In the genomic region with DNA sequence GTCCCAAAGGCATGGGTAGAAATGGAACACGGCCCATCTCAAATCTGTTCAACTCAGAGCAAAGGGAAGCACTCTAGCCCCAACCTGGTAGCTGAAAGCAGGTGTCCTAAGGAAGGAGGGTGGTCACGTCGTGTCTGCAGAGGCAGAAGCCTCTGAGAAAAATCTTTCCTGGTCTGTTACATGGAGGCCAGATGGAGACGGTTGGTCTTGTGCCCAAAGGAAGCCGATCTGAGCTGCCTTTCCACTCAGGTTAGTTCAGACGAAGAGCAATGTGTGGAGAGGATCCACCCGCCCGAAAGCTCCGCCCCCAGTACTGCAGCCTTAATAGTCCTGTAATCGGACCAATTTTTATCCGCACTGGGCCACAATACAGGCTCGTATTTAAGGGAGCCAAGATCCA, we compare ENCODE assay signal across 22 cellular contexts.
"Had no signal": no experiment of that assay in that cellular context is flagged by ENCODE, and none has a peak within 500 bp of the region (broad histone marks: within the 10 kb centered on the region; RNA-seq: fewer than 3 reads in every experiment).

No MANE protein-coding gene starts in this region.

- H3K4me1 ChIP-seq: SJCRH30 had no signal

- H3K27me3 ChIP-seq: brain microvascular endothelial cell, SJCRH30 had no signal

- H3K27ac ChIP-seq: brain microvascular endothelial cell, SJCRH30, WERI-Rb-1 had no signal

- H3K4me3 ChIP-seq: SJCRH30 had no signal

- DNase-seq: activated CD4-positive, alpha-beta T cell treated with anti-CD3 and anti-CD28 coated beads for 4 hours; activated CD8-positive, alpha-beta memory T cell treated with anti-CD3 and anti-CD28 coated beads, Interleukin-2, amount 50 U/mL, for 4 hours; activated CD8-positive, alpha-beta T cell treated with anti-CD3 and anti-CD28 coated beads for 36 hours; activated gamma-delta T cell treated with Interleukin-2 at 50 U/mL for 16 hours; activated naive CD4-positive, alpha-beta T cell treated with anti-CD3 and anti-CD28 coated beads, Interleukin-2, amount 10 ng/mL, durations not matched to agents 7 days and 5 days; activated naive CD8-positive, alpha-beta T cell treated with anti-CD3 and anti-CD28 coated beads for 36 hours; activated T-cell treated with anti-CD3 and anti-CD28 coated beads, Interleukin-2, amount 50 U/mL, for 72 hours; brain microvascular endothelial cell; NCI-H1092; NCI-H1417; NCI-H1930; NCI-H2171; NCI-H2227 treated with DMSO at 0.1 percent for 48 hours; NCI-H526; NCI-H82; Right ventricle myocardium superior; RPMI8226; SJCRH30; SK-N-SH; T-helper 1 cell; WERI-Rb-1 had no signal

- ATAC-seq: activated CD4-positive, CD25-positive, alpha-beta regulatory T cell treated with anti-CD3 and anti-CD28 coated beads, Interleukin-2, amount 50 U/mL, for 24 hours; activated CD8-positive, alpha-beta T cell treated with anti-CD3 and anti-CD28 coated beads for 36 hours; activated T-cell treated with anti-CD3 and anti-CD28 coated beads, Interleukin-2, amount 50 U/mL, for 72 hours had no signal

- H3K9me3 ChIP-seq: SJCRH30, SK-N-SH had no signal
